ENCODE assay signal across 10 cellular contexts in the genomic region with DNA sequence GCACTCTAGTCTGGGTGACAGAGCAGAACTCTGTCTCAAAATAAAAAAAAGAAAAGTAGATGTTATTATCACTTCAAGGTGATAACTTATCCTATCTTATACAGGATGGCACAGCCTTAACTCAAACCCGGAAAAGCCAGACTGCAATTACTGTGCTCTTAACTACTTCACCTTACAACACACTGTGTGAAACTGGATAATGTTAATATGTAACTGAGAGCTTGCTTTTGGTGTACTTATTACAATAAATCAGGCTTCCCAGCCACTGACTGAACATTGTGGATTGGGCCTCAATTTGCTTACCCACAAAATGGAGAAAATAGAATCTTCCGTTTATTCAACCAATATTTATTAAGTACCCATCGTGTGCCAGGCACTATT. TPM values are rescaled to one million over a fixed set of nuclear protein-coding genes. Genes with fewer than 3 reads are reported as not detected.
A peak's percentile ranks its signal among the peaks of the same experiment; 100 is the strongest.
DNase-seq lines count a peak whose midpoint lies in the region; ATAC-seq and TF ChIP-seq lines count a peak whose summit lies in the region.
"Had no signal": no experiment of that assay in that cellular context is flagged by ENCODE, and none has a peak within 500 bp of the region (broad histone marks: within the 10 kb centered on the region; RNA-seq: fewer than 3 reads in every experiment).

No MANE protein-coding gene starts in this region.

- H3K4me3 ChIP-seq in CD4-positive, alpha-beta memory T cell (ENCODE audit: low read length in 2 of 2): no peak overlapping the region
- H3K4me3 ChIP-seq in lower lobe of right lung (peak overlapping the region; percentile 86), heart right ventricle (peak overlapping the region in 1 of 10 donors; percentile 86)

- H3K27me3 ChIP-seq in CD4-positive, alpha-beta memory T cell (ENCODE audit: insufficient read depth, low read length): no peaks in the 10 kb centered on the region
- no peaks in the 10 kb centered on the region for H3K27me3 ChIP-seq in lower lobe of right lung (ENCODE audit: low read depth)
- H3K27me3 ChIP-seq in heart right ventricle: no peaks in the 10 kb centered on the region
- H3K27me3 ChIP-seq: spleen had no signal

- WGBS in heart right ventricle, 2 donors: 68 to 75% methylated on average over 3 of the region's 3 CpGs

- H3K36me3 Mint-ChIP-seq in CD4-positive, alpha-beta memory T cell: peaks cover 10 to 30% of the 10 kb centered on the region in 2 donors
- H3K36me3 Mint-ChIP-seq in activated T-helper 2 cell treated with anti-CD3 and anti-CD28 coated beads, Interferon-gamma antibody, Interleukin-2, Interleukin-4, amounts not matched to agents 10 μg/mL and 5 μg/mL and 100 μg/mL, durations not matched to agents 14 hours and 24 hours and 36 hours (ENCODE audit: low read depth): peaks cover 65% of the 10 kb centered on the region

- CTCF ChIA-PET in CD4-positive, alpha-beta memory T cell (lab: Charles Lee; ENCODE audit: partially characterized antibody): no interaction called here

- H3K27me3 Mint-ChIP-seq in CD4-positive, alpha-beta memory T cell: no peaks in the 10 kb centered on the region
- no peaks in the 10 kb centered on the region for H3K27me3 Mint-ChIP-seq in activated T-helper 2 cell treated with anti-CD3 and anti-CD28 coated beads, Interferon-gamma antibody, Interleukin-2, Interleukin-4, amounts not matched to agents 10 μg/mL and 5 μg/mL and 100 μg/mL, durations not matched to agents 14 hours and 24 hours and 36 hours (ENCODE audit: low read depth)

- peaks cover 25% of the 10 kb centered on the region for H3K4me1 ChIP-seq in CD4-positive, alpha-beta memory T cell (ENCODE audit: insufficient read depth, low read length)
- H3K4me1 ChIP-seq in lower lobe of right lung (peaks cover 25% of the 10 kb centered on the region), heart right ventricle (peaks cover 7 to 34% (median 21%) of the 10 kb centered on the region in 9 donors)

- peaks cover 0 to 2% (median 0%) of the 10 kb centered on the region in 8 donors for H3K9me3 Mint-ChIP-seq in CD4-positive, alpha-beta memory T cell
- H3K9me3 Mint-ChIP-seq in activated T-helper 2 cell treated with anti-CD3 and anti-CD28 coated beads, Interferon-gamma antibody, Interleukin-2, Interleukin-4, amounts not matched to agents 10 μg/mL and 5 μg/mL and 100 μg/mL, durations not matched to agents 14 hours and 24 hours and 36 hours: no peaks in the 10 kb centered on the region

- peaks cover 10% of the 10 kb centered on the region for H3K36me3 ChIP-seq in CD4-positive, alpha-beta memory T cell (ENCODE audit: insufficient read depth, low read length)
- peaks cover 13% of the 10 kb centered on the region for H3K36me3 ChIP-seq in lower lobe of right lung
- peaks cover 0 to 26% (median 3%) of the 10 kb centered on the region in 9 donors for H3K36me3 ChIP-seq in heart right ventricle

- DNase-seq in CD4-positive, alpha-beta memory T cell: no peak
- peak; percentile 18 for DNase-seq in HT-29 (ENCODE audit: low spot score)
- DNase-seq in activated T-helper 2 cell treated with anti-CD3 and anti-CD28 coated beads, Interferon-gamma antibody, Interleukin-2, Interleukin-4, amounts not matched to agents 10 μg/mL and 5 μg/mL and 100 μg/mL, durations not matched to agents 14 hours and 24 hours and 36 hours (ENCODE audit: low spot score): no peak
- DNase-seq in lower lobe of right lung: no peak
- no peak for DNase-seq in heart right ventricle
- DNase-seq in stimulated activated naive CD4-positive, alpha-beta T cell (lab: John Stamatoyannopoulos, UW): no peak
- DNase-seq in HK-2 (ENCODE audit: unreplicated experiment): no peak
- DNase-seq: caudate nucleus, spleen had no signal

- intact Hi-C loops in CD4-positive, alpha-beta memory T cell (cut with micrococcal nuclease): loop anchor here (5.0 to 10.0 kb wide), 2 partner anchors 526 to 832 kb away; a partner anchor contains a TSS
- intact Hi-C loops in activated T-helper 2 cell treated with anti-CD3 and anti-CD28 coated beads, Interferon-gamma antibody, Interleukin-2, Interleukin-4, amounts not matched to agents 10 μg/mL and 5 μg/mL and 100 μg/mL, durations not matched to agents 14 hours and 24 hours and 36 hours (cut with micrococcal nuclease): loop anchor here (5.0 to 10.0 kb wide), 2 partner anchors 261 to 348 kb away; a partner anchor contains a TSS
- intact Hi-C loops in lower lobe of right lung (cut with DNase I) (no loop called here), heart right ventricle (cut with DNase I) (loop anchor here in 2 of 10 donors (10.0 kb wide), 2 partner anchors 282 to 292 kb away; a partner anchor contains a TSS)

- POLR2A ChIA-PET in CD4-positive, alpha-beta memory T cell (lab: Charles Lee; ENCODE audit: partially characterized antibody): interaction anchor here (3.4 kb wide), 1 partner anchor 21 kb away, joined by 74 read pairs; no protein-coding TSS in a partner anchor

- peak overlapping the region in 6 of 7 donors; percentile 41 to 99 (median 96) for H3K27ac Mint-ChIP-seq in CD4-positive, alpha-beta memory T cell
- H3K27ac Mint-ChIP-seq in activated T-helper 2 cell treated with anti-CD3 and anti-CD28 coated beads, Interferon-gamma antibody, Interleukin-2, Interleukin-4, amounts not matched to agents 10 μg/mL and 5 μg/mL and 100 μg/mL, durations not matched to agents 14 hours and 24 hours and 36 hours: peak overlapping the region; percentile 97

- no peaks in the 10 kb centered on the region for H3K9me3 ChIP-seq in CD4-positive, alpha-beta memory T cell (ENCODE audit: control insufficient read depth in 1 of 2, low read length in 2 of 2)
- H3K9me3 ChIP-seq in lower lobe of right lung: no peaks in the 10 kb centered on the region
- no peaks in the 10 kb centered on the region for H3K9me3 ChIP-seq in heart right ventricle
- H3K9me3 ChIP-seq: spleen had no signal

- H3K27ac ChIP-seq in CD4-positive, alpha-beta memory T cell (ENCODE audit: low read depth, low read length): peak overlapping the region; percentile 91
- H3K27ac ChIP-seq in lower lobe of right lung (no peak overlapping the region), heart right ventricle (no peak overlapping the region)

- H3K4me1 Mint-ChIP-seq in CD4-positive, alpha-beta memory T cell: peaks cover 21 to 37% (median 30%) of the 10 kb centered on the region in 4 donors
- H3K4me1 Mint-ChIP-seq in activated T-helper 2 cell treated with anti-CD3 and anti-CD28 coated beads, Interferon-gamma antibody, Interleukin-2, Interleukin-4, amounts not matched to agents 10 μg/mL and 5 μg/mL and 100 μg/mL, durations not matched to agents 14 hours and 24 hours and 36 hours (ENCODE audit: low read depth): peaks cover 42% of the 10 kb centered on the region

- TF ChIP-seq CTCF in lower lobe of right lung (IDR thresholded peaks at IDR 0.05): no peak
- no peak for TF ChIP-seq CTCF in heart right ventricle (IDR thresholded peaks at IDR 0.05)

- peak overlapping the region in 2 of 8 donors; percentile 100 for H3K4me3 Mint-ChIP-seq in CD4-positive, alpha-beta memory T cell
- peak overlapping the region; percentile 98 for H3K4me3 Mint-ChIP-seq in activated T-helper 2 cell treated with anti-CD3 and anti-CD28 coated beads, Interferon-gamma antibody, Interleukin-2, Interleukin-4, amounts not matched to agents 10 μg/mL and 5 μg/mL and 100 μg/mL, durations not matched to agents 14 hours and 24 hours and 36 hours (ENCODE audit: low read depth)

- no peak for ATAC-seq in lower lobe of right lung
- ATAC-seq in GM18517 (IDR thresholded peaks at IDR 0.05; ENCODE audit: unreplicated experiment): no peak
- no peak for ATAC-seq in heart right ventricle

RNA-seq across cellular contexts. Expression of a gene that starts 1.4 kb away (rescaled TPM):
- total RNA-seq in CD4-positive, alpha-beta memory T cell: 1 to 10 TPM; 1.1 to 1.5 TPM
- polyA plus RNA-seq in CD4-positive, alpha-beta memory T cell: under 1 TPM; 0.16 to 0.25 TPM
- 19.5 and 20.1 TPM in 2 replicates for total RNA-seq in HT-29 (2014; rRNA removed; shearing (Covaris generic))
- 36.2 and 38.9 TPM in 2 replicates for total RNA-seq in activated T-helper 2 cell treated with anti-CD3 and anti-CD28 coated beads, Interferon-gamma antibody, Interleukin-2, Interleukin-4, amounts not matched to agents 10 μg/mL and 5 μg/mL and 100 μg/mL, durations not matched to agents 14 hours and 24 hours and 36 hours
- 0.68 TPM for total RNA-seq in lower lobe of right lung
- under 1 TPM in 8 of 10 donors, not detected in 2; 0.08 to 0.90 (median 0.20) TPM for total RNA-seq in heart right ventricle
- under 1 TPM in 1 of 2 donors, not detected in 1; 0.28 TPM for polyA plus RNA-seq in heart right ventricle

RNA-seq across cellular contexts. Expression of a gene that starts 1.6 kb away (rescaled TPM):
- 10 to 100 TPM; 69.7 to 70.4 TPM for total RNA-seq in CD4-positive, alpha-beta memory T cell
- 10 to 100 TPM; 27.5 to 45.8 TPM for polyA plus RNA-seq in CD4-positive, alpha-beta memory T cell
- 16.6 and 25.1 TPM in 2 replicates for total RNA-seq in HT-29 (2014; rRNA removed; shearing (Covaris generic))
- total RNA-seq in activated T-helper 2 cell treated with anti-CD3 and anti-CD28 coated beads, Interferon-gamma antibody, Interleukin-2, Interleukin-4, amounts not matched to agents 10 μg/mL and 5 μg/mL and 100 μg/mL, durations not matched to agents 14 hours and 24 hours and 36 hours: 96.6 and 98.1 TPM in 2 replicates
- total RNA-seq in lower lobe of right lung: 34.7 TPM
- 10 to 100 TPM; 16.7 to 20.8 (median 18.8) TPM for total RNA-seq in heart right ventricle
- 10 to 100 TPM in 1 of 2 donors, 1 to 10 TPM in 1; 6.4 to 13.8 TPM for polyA plus RNA-seq in heart right ventricle

RNA-seq across cellular contexts. Expression of a gene that starts 36.8 kb away (rescaled TPM):
- total RNA-seq in CD4-positive, alpha-beta memory T cell: 10 to 100 TPM; 83.7 to 84.1 TPM
- polyA plus RNA-seq in CD4-positive, alpha-beta memory T cell: 10 to 100 TPM in 1 of 2 donors, 1 to 10 TPM in 1; 2.6 to 14.8 TPM
- total RNA-seq in HT-29 (2014; rRNA removed; shearing (Covaris generic)): 32.5 and 32.9 TPM in 2 replicates
- total RNA-seq in activated T-helper 2 cell treated with anti-CD3 and anti-CD28 coated beads, Interferon-gamma antibody, Interleukin-2, Interleukin-4, amounts not matched to agents 10 μg/mL and 5 μg/mL and 100 μg/mL, durations not matched to agents 14 hours and 24 hours and 36 hours: 36.0 and 38.1 TPM in 2 replicates
- total RNA-seq in lower lobe of right lung (44.5 TPM), heart right ventricle (10 to 100 TPM; 14.4 to 19.9 (median 17.2) TPM)
- polyA plus RNA-seq in heart right ventricle: 10 to 100 TPM; 16.7 to 19.1 TPM
